Comparison of ENCODE assay signal across 7 cellular contexts in genomic region chr3:127913841-127914240, GRCh38. TPM values are rescaled to one million over a fixed set of nuclear protein-coding genes. Genes with fewer than 3 reads are reported as not detected.
"Had no signal": no experiment of that assay in that cellular context is flagged by ENCODE, and none has a peak within 500 bp of the region (broad histone marks: within the 10 kb centered on the region; RNA-seq: fewer than 3 reads in every experiment).

No MANE protein-coding gene starts in this region.

RNA-seq across cellular contexts. Expression of gene KBTBD12, which starts 1.2 kb away (rescaled TPM):
- total RNA-seq: mesothelial cell of epicardium; mononuclear cell; naive thymus-derived CD4-positive, alpha-beta T cell; natural killer cell treated with Interleukin-12 subunit alpha and Interleukin-12 subunit beta and Interleukin-15 and Interleukin-18, amount 100 ng/mL, for 72 hours; smooth muscle cell had no signal
- polyA plus RNA-seq: immature natural killer cell; naive thymus-derived CD4-positive, alpha-beta T cell; neural cell; smooth muscle cell had no signal
